In the genomic region with DNA sequence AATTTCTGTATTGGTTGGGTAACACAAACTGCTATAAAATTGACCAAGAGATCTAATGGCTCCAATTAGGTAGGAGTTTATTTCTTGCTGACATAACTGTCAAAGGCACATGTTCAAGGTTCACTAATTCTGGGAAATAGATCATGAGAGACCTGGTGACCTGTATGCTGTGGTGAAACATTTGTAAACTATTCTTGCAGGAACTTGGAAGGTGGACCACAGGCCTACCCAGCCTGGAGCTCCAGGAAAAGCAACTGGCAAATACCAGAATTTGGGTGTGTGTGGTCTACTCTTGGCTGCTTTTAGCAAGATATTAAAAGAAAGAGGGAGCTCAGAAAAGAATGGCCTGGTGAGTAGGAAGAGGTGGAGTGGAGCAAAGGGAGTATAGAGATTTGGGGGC, we compare ENCODE assay signal across 2 cellular contexts.
A peak's percentile ranks its signal among the peaks of the same experiment; 100 is the strongest.
TF ChIP-seq lines count a peak whose summit lies in the region.

No MANE protein-coding gene starts in this region.

TF ChIP-seq in liver, 16 proteins besides CTCF, POLR2A, EP300 and RAD21:
- TF ChIP-seq HNF4G (IDR thresholded peaks at IDR 0.05) = no peak
- TF ChIP-seq SP1 (IDR thresholded peaks at IDR 0.05) = peak; percentile 40
- peak; percentile 68 for TF ChIP-seq FOXA1 (IDR thresholded peaks at IDR 0.05)
- no peak for TF ChIP-seq NR2F2 (IDR thresholded peaks at IDR 0.05)
- TF ChIP-seq HNF4A (conservative IDR thresholded peaks at IDR 0.05) = peak; percentile 66 to 91
- no peak for TF ChIP-seq ATF3 (IDR thresholded peaks at IDR 0.05)
- TF ChIP-seq, protein P1, sequence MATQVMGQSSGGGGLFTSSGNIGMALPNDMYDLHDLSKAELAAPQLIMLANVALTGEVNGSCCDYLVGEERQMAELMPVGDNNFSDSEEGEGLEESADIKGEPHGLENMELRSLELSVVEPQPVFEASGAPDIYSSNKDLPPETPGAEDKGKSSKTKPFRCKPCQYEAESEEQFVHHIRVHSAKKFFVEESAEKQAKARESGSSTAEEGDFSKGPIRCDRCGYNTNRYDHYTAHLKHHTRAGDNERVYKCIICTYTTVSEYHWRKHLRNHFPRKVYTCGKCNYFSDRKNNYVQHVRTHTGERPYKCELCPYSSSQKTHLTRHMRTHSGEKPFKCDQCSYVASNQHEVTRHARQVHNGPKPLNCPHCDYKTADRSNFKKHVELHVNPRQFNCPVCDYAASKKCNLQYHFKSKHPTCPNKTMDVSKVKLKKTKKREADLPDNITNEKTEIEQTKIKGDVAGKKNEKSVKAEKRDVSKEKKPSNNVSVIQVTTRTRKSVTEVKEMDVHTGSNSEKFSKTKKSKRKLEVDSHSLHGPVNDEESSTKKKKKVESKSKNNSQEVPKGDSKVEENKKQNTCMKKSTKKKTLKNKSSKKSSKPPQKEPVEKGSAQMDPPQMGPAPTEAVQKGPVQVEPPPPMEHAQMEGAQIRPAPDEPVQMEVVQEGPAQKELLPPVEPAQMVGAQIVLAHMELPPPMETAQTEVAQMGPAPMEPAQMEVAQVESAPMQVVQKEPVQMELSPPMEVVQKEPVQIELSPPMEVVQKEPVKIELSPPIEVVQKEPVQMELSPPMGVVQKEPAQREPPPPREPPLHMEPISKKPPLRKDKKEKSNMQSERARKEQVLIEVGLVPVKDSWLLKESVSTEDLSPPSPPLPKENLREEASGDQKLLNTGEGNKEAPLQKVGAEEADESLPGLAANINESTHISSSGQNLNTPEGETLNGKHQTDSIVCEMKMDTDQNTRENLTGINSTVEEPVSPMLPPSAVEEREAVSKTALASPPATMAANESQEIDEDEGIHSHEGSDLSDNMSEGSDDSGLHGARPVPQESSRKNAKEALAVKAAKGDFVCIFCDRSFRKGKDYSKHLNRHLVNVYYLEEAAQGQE (IDR thresholded peaks at IDR 0.05) = peak; percentile 63
- peak in 1 of 2 donors; percentile 83 for TF ChIP-seq JUND (IDR thresholded peaks at IDR 0.05)
- peak; percentile 85 for TF ChIP-seq MAX (IDR thresholded peaks at IDR 0.05)
- TF ChIP-seq FOXA2 (IDR thresholded peaks at IDR 0.05) = peak; percentile 74
- no peak for TF ChIP-seq TAF1 (conservative IDR thresholded peaks at IDR 0.05)
- peak in 1 of 2 donors; percentile 34 for TF ChIP-seq EGR1 (IDR thresholded peaks at IDR 0.05; ENCODE audit: low read depth in 2 of 2)
- peak; percentile 59 to 97 for TF ChIP-seq RXRA (IDR thresholded peaks at IDR 0.05)
- peak; percentile 13 for TF ChIP-seq YY1 (IDR thresholded peaks at IDR 0.05)
- TF ChIP-seq, protein P2, sequence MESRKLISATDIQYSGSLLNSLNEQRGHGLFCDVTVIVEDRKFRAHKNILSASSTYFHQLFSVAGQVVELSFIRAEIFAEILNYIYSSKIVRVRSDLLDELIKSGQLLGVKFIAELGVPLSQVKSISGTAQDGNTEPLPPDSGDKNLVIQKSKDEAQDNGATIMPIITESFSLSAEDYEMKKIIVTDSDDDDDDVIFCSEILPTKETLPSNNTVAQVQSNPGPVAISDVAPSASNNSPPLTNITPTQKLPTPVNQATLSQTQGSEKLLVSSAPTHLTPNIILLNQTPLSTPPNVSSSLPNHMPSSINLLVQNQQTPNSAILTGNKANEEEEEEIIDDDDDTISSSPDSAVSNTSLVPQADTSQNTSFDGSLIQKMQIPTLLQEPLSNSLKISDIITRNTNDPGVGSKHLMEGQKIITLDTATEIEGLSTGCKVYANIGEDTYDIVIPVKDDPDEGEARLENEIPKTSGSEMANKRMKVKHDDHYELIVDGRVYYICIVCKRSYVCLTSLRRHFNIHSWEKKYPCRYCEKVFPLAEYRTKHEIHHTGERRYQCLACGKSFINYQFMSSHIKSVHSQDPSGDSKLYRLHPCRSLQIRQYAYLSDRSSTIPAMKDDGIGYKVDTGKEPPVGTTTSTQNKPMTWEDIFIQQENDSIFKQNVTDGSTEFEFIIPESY (IDR thresholded peaks at IDR 0.05) = peak; percentile 66
- peak in 1 of 2 donors; percentile 20 for TF ChIP-seq GABPA (IDR thresholded peaks at IDR 0.05 in 1 of 2, conservative IDR thresholded peaks at IDR 0.05 in 1 of 2)

TF ChIP-seq in HepG2, 621 proteins besides CTCF, POLR2A, EP300 and RAD21:
- TF ChIP-seq KDM3A (CRISPR knock-in tag; IDR thresholded peaks at IDR 0.05; ENCODE audit: low read depth) (no peak), EEA1 (CRISPR knock-in tag; IDR thresholded peaks at IDR 0.05; ENCODE audit: borderline replicate concordance) (no peak), ZBTB42 (CRISPR knock-in tag; IDR thresholded peaks at IDR 0.05) (no peak), ZNF724P (CRISPR knock-in tag; IDR thresholded peaks at IDR 0.05; ENCODE audit: borderline replicate concordance) (no peak), ZNF460 (CRISPR knock-in tag; IDR thresholded peaks at IDR 0.05; ENCODE audit: borderline replicate concordance) (no peak), RBM39 (IDR thresholded peaks at IDR 0.05; ENCODE audit: low read depth, low read length, poor library complexity, severe bottlenecking) (no peak), ZNF24 (IDR thresholded peaks at IDR 0.05) (no peak), ERF (CRISPR knock-in tag; IDR thresholded peaks at IDR 0.05) (no peak), ZNF263 (CRISPR knock-in tag; IDR thresholded peaks at IDR 0.05) (no peak), CBX1 (IDR thresholded peaks at IDR 0.05; ENCODE audit: low read depth) (no peak), ZNF441 (CRISPR knock-in tag; IDR thresholded peaks at IDR 0.05; ENCODE audit: borderline replicate concordance) (no peak), KAT8 (CRISPR knock-in tag; IDR thresholded peaks at IDR 0.05) (no peak), ZNF576 (CRISPR knock-in tag; IDR thresholded peaks at IDR 0.05) (no peak)
